In genomic region chr6:35730745-35731413, GRCh38 we compare ENCODE assay signal across 1 cellular context.
TF ChIP-seq lines count a peak whose summit lies in the region.

No MANE protein-coding gene starts in this region.

TF ChIP-seq in HepG2, 621 proteins besides CTCF, POLR2A, EP300 and RAD21:
- TF ChIP-seq FOXP4 (CRISPR knock-in tag; IDR thresholded peaks at IDR 0.05) (no peak), ZNF768 (CRISPR knock-in tag; IDR thresholded peaks at IDR 0.05) (peak; percentile 82; the same call in 1 of the 2 replicates), RCOR2 (CRISPR knock-in tag; IDR thresholded peaks at IDR 0.05) (0 out of 2 replicates have a peak, but pooled peaks have one; percentile 53), ZMYM3 (CRISPR knock-in tag; IDR thresholded peaks at IDR 0.05) (0 out of 2 replicates have a peak, but pooled peaks have one; percentile 40), SUZ12 (IDR thresholded peaks at IDR 0.05; ENCODE audit: low read depth, low read length) (no peak), TCF7 (IDR thresholded peaks at IDR 0.05; ENCODE audit: low read depth) (no peak), HINFP (CRISPR knock-in tag; IDR thresholded peaks at IDR 0.05; ENCODE audit: low read depth) (no peak), TOPORS (CRISPR knock-in tag; IDR thresholded peaks at IDR 0.05) (no peak), POLR2AphosphoS2 (IDR thresholded peaks at IDR 0.05; ENCODE audit: low read depth, low read length) (no peak), KLF13 (CRISPR knock-in tag; IDR thresholded peaks at IDR 0.05) (0 out of 2 replicates have a peak, but pooled peaks have one; percentile 4)
